1 cellular context compared by ENCODE assay signal in genomic region chr9:116191757-116192415, GRCh38.
TF ChIP-seq lines count a peak whose summit lies in the region.

No MANE protein-coding gene starts in this region.

TF ChIP-seq in A549, 52 proteins besides CTCF, POLR2A, EP300 and RAD21:
- no peak for TF ChIP-seq HOXB13 (CRISPR knock-in tag; IDR thresholded peaks at IDR 0.05; ENCODE audit: low read depth)
- TF ChIP-seq USF2 (IDR thresholded peaks at IDR 0.05) = no peak
